In the genomic region with DNA sequence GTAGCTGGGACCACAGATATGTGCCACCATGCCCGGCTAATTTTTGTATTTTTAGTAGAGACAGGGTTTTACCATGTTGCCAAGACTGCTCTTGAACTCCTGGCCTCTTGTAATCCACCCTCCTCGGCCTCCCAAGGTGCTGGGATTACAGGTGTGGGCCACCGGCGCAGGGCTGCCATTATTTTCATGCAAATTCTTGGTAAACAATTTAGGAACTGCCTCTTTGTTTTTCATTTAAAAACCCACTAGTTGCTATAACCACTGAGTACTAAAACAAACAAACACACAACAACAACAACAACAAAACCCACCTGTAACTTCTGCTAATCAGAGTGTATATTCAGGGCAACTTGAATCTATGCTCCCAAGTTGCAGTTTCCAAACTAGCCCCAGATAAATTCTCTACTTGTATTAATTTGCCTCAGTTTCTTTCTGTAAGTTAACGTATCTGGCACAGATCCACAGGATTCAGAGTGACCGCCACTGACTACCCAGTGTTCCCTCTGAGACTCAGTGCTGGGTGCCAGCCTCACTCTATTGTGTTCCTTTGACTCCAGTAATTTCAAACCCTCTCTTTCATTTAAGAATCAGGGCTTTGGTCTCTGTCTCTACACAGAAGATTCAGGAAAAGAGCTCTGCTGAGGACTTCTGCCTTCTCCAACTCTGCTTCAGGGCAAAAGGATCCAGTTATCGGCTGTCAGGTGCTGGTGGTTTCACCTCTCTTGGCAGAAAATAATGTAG, we compare ENCODE assay signal across 1 cellular context.
TF ChIP-seq lines count a peak whose summit lies in the region.

No MANE protein-coding gene starts in this region.

TF ChIP-seq in WTC11, 78 proteins besides CTCF, POLR2A, EP300 and RAD21 (continued from another document):
- TF ChIP-seq, protein P1, sequence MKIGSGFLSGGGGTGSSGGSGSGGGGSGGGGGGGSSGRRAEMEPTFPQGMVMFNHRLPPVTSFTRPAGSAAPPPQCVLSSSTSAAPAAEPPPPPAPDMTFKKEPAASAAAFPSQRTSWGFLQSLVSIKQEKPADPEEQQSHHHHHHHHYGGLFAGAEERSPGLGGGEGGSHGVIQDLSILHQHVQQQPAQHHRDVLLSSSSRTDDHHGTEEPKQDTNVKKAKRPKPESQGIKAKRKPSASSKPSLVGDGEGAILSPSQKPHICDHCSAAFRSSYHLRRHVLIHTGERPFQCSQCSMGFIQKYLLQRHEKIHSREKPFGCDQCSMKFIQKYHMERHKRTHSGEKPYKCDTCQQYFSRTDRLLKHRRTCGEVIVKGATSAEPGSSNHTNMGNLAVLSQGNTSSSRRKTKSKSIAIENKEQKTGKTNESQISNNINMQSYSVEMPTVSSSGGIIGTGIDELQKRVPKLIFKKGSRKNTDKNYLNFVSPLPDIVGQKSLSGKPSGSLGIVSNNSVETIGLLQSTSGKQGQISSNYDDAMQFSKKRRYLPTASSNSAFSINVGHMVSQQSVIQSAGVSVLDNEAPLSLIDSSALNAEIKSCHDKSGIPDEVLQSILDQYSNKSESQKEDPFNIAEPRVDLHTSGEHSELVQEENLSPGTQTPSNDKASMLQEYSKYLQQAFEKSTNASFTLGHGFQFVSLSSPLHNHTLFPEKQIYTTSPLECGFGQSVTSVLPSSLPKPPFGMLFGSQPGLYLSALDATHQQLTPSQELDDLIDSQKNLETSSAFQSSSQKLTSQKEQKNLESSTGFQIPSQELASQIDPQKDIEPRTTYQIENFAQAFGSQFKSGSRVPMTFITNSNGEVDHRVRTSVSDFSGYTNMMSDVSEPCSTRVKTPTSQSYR (CRISPR knock-in tag; IDR thresholded peaks at IDR 0.05), result no peak
- TF ChIP-seq, protein P2, sequence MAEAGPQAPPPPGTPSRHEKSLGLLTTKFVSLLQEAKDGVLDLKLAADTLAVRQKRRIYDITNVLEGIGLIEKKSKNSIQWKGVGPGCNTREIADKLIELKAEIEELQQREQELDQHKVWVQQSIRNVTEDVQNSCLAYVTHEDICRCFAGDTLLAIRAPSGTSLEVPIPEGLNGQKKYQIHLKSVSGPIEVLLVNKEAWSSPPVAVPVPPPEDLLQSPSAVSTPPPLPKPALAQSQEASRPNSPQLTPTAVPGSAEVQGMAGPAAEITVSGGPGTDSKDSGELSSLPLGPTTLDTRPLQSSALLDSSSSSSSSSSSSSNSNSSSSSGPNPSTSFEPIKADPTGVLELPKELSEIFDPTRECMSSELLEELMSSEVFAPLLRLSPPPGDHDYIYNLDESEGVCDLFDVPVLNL (CRISPR knock-in tag; IDR thresholded peaks at IDR 0.05; ENCODE audit: borderline replicate concordance, low read depth), result no peak
- TF ChIP-seq ZBTB43 (CRISPR knock-in tag; IDR thresholded peaks at IDR 0.05), result no peak
- TF ChIP-seq FOXP4 (CRISPR knock-in tag; IDR thresholded peaks at IDR 0.05), result peak; percentile 91; the same call in 1 of the 2 replicates
- no peak for TF ChIP-seq ESRRA (CRISPR knock-in tag; IDR thresholded peaks at IDR 0.05; ENCODE audit: borderline replicate concordance)
- TF ChIP-seq CREB1 (CRISPR knock-in tag; IDR thresholded peaks at IDR 0.05), result no peak
- 0 out of 2 replicates have a peak, but pooled peaks have one; percentile 40 for TF ChIP-seq FOXP1 (CRISPR knock-in tag; IDR thresholded peaks at IDR 0.05; ENCODE audit: borderline replicate concordance)
- no peak for TF ChIP-seq NR3C1 (CRISPR knock-in tag; conservative IDR thresholded peaks at IDR 0.05; ENCODE audit: low read depth)
- no peak for TF ChIP-seq ETV6 (CRISPR knock-in tag; IDR thresholded peaks at IDR 0.05)
- no peak for TF ChIP-seq SP1 (CRISPR knock-in tag; conservative IDR thresholded peaks at IDR 0.05)
- TF ChIP-seq ATF2 (CRISPR knock-in tag; IDR thresholded peaks at IDR 0.05; ENCODE audit: borderline replicate concordance, low read depth), result no peak
- TF ChIP-seq, protein P3, sequence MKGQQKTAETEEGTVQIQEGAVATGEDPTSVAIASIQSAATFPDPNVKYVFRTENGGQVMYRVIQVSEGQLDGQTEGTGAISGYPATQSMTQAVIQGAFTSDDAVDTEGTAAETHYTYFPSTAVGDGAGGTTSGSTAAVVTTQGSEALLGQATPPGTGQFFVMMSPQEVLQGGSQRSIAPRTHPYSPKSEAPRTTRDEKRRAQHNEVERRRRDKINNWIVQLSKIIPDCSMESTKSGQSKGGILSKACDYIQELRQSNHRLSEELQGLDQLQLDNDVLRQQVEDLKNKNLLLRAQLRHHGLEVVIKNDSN (CRISPR knock-in tag; IDR thresholded peaks at IDR 0.05), result no peak
- no peak for TF ChIP-seq ZNF232 (CRISPR knock-in tag; IDR thresholded peaks at IDR 0.05)
- no peak for TF ChIP-seq E2F1 (CRISPR knock-in tag; IDR thresholded peaks at IDR 0.05)
- TF ChIP-seq, protein P4, sequence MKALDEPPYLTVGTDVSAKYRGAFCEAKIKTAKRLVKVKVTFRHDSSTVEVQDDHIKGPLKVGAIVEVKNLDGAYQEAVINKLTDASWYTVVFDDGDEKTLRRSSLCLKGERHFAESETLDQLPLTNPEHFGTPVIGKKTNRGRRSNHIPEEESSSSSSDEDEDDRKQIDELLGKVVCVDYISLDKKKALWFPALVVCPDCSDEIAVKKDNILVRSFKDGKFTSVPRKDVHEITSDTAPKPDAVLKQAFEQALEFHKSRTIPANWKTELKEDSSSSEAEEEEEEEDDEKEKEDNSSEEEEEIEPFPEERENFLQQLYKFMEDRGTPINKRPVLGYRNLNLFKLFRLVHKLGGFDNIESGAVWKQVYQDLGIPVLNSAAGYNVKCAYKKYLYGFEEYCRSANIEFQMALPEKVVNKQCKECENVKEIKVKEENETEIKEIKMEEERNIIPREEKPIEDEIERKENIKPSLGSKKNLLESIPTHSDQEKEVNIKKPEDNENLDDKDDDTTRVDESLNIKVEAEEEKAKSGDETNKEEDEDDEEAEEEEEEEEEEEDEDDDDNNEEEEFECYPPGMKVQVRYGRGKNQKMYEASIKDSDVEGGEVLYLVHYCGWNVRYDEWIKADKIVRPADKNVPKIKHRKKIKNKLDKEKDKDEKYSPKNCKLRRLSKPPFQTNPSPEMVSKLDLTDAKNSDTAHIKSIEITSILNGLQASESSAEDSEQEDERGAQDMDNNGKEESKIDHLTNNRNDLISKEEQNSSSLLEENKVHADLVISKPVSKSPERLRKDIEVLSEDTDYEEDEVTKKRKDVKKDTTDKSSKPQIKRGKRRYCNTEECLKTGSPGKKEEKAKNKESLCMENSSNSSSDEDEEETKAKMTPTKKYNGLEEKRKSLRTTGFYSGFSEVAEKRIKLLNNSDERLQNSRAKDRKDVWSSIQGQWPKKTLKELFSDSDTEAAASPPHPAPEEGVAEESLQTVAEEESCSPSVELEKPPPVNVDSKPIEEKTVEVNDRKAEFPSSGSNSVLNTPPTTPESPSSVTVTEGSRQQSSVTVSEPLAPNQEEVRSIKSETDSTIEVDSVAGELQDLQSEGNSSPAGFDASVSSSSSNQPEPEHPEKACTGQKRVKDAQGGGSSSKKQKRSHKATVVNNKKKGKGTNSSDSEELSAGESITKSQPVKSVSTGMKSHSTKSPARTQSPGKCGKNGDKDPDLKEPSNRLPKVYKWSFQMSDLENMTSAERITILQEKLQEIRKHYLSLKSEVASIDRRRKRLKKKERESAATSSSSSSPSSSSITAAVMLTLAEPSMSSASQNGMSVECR (CRISPR knock-in tag; IDR thresholded peaks at IDR 0.05; ENCODE audit: borderline replicate concordance), result no peak
